ENCODE assay signal across 20 cellular contexts in the genomic region with DNA sequence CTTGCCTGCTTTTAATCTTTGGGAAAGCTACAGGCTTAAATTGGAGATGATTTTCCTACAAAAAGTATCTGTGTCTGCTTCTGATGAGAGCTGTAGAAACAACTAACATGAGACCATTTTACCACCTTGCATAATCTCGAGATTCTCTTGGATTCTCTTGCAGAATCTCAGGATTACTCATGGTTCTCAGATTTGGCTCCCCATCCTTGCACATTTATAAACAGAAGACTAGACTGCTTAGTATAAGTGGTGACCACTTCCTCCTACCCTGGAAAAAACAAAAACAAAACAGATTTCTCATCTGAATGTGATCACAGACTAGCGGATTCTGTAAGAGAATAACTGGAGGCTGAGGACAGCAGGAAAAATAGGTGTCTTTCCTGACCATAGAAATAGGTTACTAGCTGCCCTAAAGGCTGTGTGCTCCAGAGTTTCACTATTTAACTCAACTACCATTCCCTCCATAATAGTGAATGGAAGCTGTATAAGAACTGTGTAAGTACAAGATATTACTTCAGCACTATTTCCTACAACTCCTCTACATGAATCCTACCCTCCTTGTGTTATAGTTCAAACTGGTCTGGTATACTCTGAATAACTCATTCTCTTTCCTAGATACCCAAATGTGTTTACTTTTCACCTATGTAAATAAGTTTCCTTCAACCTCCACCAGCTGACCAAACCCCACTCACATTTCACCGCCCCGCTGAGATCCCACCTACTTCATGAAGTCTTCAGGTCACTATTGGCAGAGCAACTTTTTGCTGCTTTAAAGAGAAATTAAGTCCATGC.
DNase-seq lines count a peak whose midpoint lies in the region; ATAC-seq, FAIRE-seq and TF ChIP-seq lines count a peak whose summit lies in the region.
"Had no signal": no experiment of that assay in that cellular context is flagged by ENCODE, and none has a peak within 500 bp of the region (broad histone marks: within the 10 kb centered on the region; RNA-seq: fewer than 3 reads in every experiment).

No MANE protein-coding gene starts in this region.

- H3K27ac Mint-ChIP-seq in progenitor cell of endocrine pancreas = peak overlapping the region; percentile 2
- H3K27ac Mint-ChIP-seq: dendritic cell treated with granulocyte-macrophage colony-stimulating factor and Interleukin-4, amounts not matched to agents 40 ng/mL and 50 ng/mL, for 4 days; HFFc6 had no signal

- H3K4me3 Mint-ChIP-seq in progenitor cell of endocrine pancreas (ENCODE audit: low read depth) = peak overlapping the region; percentile 7
- H3K4me3 Mint-ChIP-seq: dendritic cell treated with granulocyte-macrophage colony-stimulating factor and Interleukin-4, amounts not matched to agents 40 ng/mL and 50 ng/mL, for 4 days; HFFc6 had no signal

- TF ChIP-seq CTCF in fibroblast of mammary gland (conservative IDR thresholded peaks at IDR 0.05; ENCODE audit: control insufficient read depth, insufficient read depth, low read depth, low read length) (no peak), progenitor cell of endocrine pancreas (IDR thresholded peaks at IDR 0.05; ENCODE audit: unreplicated experiment) (no peak)

- H3K27me3 Mint-ChIP-seq in progenitor cell of endocrine pancreas = no peaks in the 10 kb centered on the region

- no peak for FAIRE-seq in GM19239 (lab: Jason Lieb, UNC)

- no peak for ATAC-seq in GM18909 (IDR thresholded peaks at IDR 0.05; ENCODE audit: poor library complexity, unreplicated experiment)
- ATAC-seq: foreskin keratinocyte had no signal

- no peak overlapping the region for H3K4me3 ChIP-seq in fibroblast of mammary gland (ENCODE audit: control insufficient read depth, low read depth, low read length)
- H3K4me3 ChIP-seq: BLaER1, left ventricle myocardium inferior, upper lobe of left lung had no signal

- peaks cover 12% of the 10 kb centered on the region for H3K9me3 Mint-ChIP-seq in progenitor cell of endocrine pancreas (ENCODE audit: low read depth)
- H3K9me3 Mint-ChIP-seq: HFFc6 had no signal

- H3K36me3 Mint-ChIP-seq in progenitor cell of endocrine pancreas (ENCODE audit: insufficient read depth) = no peaks in the 10 kb centered on the region

- DNase-seq in NCI-H2029 treated with DMSO at 0.1 percent for 48 hours (lab: John Stamatoyannopoulos, UW) = peak; percentile 0
- no peak for DNase-seq in NCI-H2029 (lab: John Stamatoyannopoulos, UW)
- DNase-seq in NCI-H526 treated with DMSO at 0.1 percent for 48 hours (lab: John Stamatoyannopoulos, UW) = peak; percentile 50
- DNase-seq in fibroblast of mammary gland (ENCODE audit: low read depth) = peak; percentile 47
- no peak for DNase-seq in progenitor cell of endocrine pancreas (ENCODE audit: low spot score, unreplicated experiment)
- no peak for DNase-seq in cortex of kidney (lab: John Stamatoyannopoulos, UW)
- DNase-seq in GM19239 (ENCODE audit: insufficient read length, low spot score) = no peak
- DNase-seq: activated CD4-positive, alpha-beta T cell treated with anti-CD3 and anti-CD28 coated beads for 1 hour; activated naive CD4-positive, alpha-beta T cell; activated T-cell treated with anti-CD3 and anti-CD28 coated beads, Interleukin-2, amount 50 U/mL, for 1 hour; amygdala; foreskin keratinocyte; GF-D8; HFFc6; left ventricle myocardium inferior; NCI-H2171; upper lobe of left lung had no signal

- peaks cover 19% of the 10 kb centered on the region for H3K4me1 Mint-ChIP-seq in progenitor cell of endocrine pancreas (ENCODE audit: low read depth)

Comparison
In these comparisons a context has a peak if more than half of its experiments do, and no peak if none do; other contexts are left out.
1. DNase-seq: peak in NCI-H2029 treated with DMSO at 0.1 percent for 48 hours (single experiment), NCI-H526 treated with DMSO at 0.1 percent for 48 hours (single experiment) and fibroblast of mammary gland (single experiment); none in NCI-H2029 (single experiment), progenitor cell of endocrine pancreas (single experiment), cortex of kidney (single experiment) and GM19239 (single experiment).